8 cellular contexts compared by ENCODE assay signal in genomic region chr10:9331583-9332008, GRCh38.
DNase-seq lines count a peak whose midpoint lies in the region; ATAC-seq, FAIRE-seq and TF ChIP-seq lines count a peak whose summit lies in the region.

No MANE protein-coding gene starts in this region.

- H4K20me1 ChIP-seq in OCI-LY3 (ENCODE audit: insufficient read depth, low read length) (no peaks in the 10 kb centered on the region), H1 (replicated peaks in 1 of 2; ENCODE audit: control insufficient read depth in 1 of 2, insufficient read depth in 2 of 2, low read length in 2 of 2) (no peaks in the 10 kb centered on the region)

- H3K36me3 ChIP-seq in OCI-LY3 (replicated peaks; ENCODE audit: low read depth, low read length) (no peaks in the 10 kb centered on the region), H1 (ENCODE audit: control insufficient read depth in 2 of 4, insufficient read depth in 4 of 4, low read length in 3 of 4) (no peaks in the 10 kb centered on the region)

- no peaks in the 10 kb centered on the region for H3K23me2 ChIP-seq in H1 (ENCODE audit: low read depth, low read length)

- CTCF ChIA-PET in H1 (lab: Charles Lee; ENCODE audit: partially characterized antibody): interaction anchor here (0.6 to 3.2 kb wide), 20 partner anchors 9 to 1941 kb away, joined by 3 to 13 read pairs (median 3); no protein-coding TSS in a partner anchor

- no peaks in the 10 kb centered on the region for H3K79me2 ChIP-seq in OCI-LY3 (ENCODE audit: low read length)
- no peaks in the 10 kb centered on the region for H3K79me2 ChIP-seq in H1 (ENCODE audit: control insufficient read depth in 1 of 2, insufficient read depth in 2 of 2, low read length in 2 of 2)

- H3K79me1 ChIP-seq in H1 (ENCODE audit: low read depth, low read length): no peaks in the 10 kb centered on the region

- H3K9me3 Mint-ChIP-seq in activated T-helper 17 cell treated with anti-CD3 and anti-CD28 coated beads, Interleukin-2, amount 50 U/mL, for 72 hours: no peaks in the 10 kb centered on the region

- DNase-seq in AML-193 (lab: John Stamatoyannopoulos, UW) (peak; percentile 57 to 63), H1 (ENCODE audit: low read depth in 1 of 2, low spot score in 2 of 2) (no peak), midbrain (lab: John Stamatoyannopoulos, UW) (peak; percentile 26)
- DNase-seq in activated CD4-positive, CD25-positive, alpha-beta regulatory T cell (lab: John Stamatoyannopoulos, UW): no peak

- H2AK5ac ChIP-seq in H1 (ENCODE audit: low read depth, low read length): no peak overlapping the region

- H2BK15ac ChIP-seq in H1 (ENCODE audit: low read length): no peak overlapping the region

- no peaks in the 10 kb centered on the region for H3K27me3 ChIP-seq in OCI-LY3 (ENCODE audit: low read depth, low read length)
- H3K27me3 ChIP-seq in H1 (replicated peaks in 1 of 4; ENCODE audit: control insufficient read depth in 3 of 4, extremely low read depth in 1 of 4, insufficient read depth in 3 of 4, low read length in 3 of 4): no peaks in the 10 kb centered on the region

- no peak overlapping the region for H4K91ac ChIP-seq in H1 (replicated peaks; ENCODE audit: insufficient read length, low read length)

- H3K4me1 ChIP-seq in OCI-LY3 (ENCODE audit: low read length): no peaks in the 10 kb centered on the region
- H3K4me1 ChIP-seq in H1 (replicated peaks in 1 of 4; ENCODE audit: control insufficient read depth in 3 of 4, insufficient read depth in 4 of 4, low read length in 3 of 4): no peaks in the 10 kb centered on the region

- no peak overlapping the region for H2BK20ac ChIP-seq in H1 (ENCODE audit: low read length)

- 69% methylated on average over 3 of the region's 3 CpGs; no CpG with 5 or more reads in 1 of the 2 experiments for WGBS in H1 (ENCODE audit: extremely low coverage in 1 of 2, insufficient coverage in 1 of 2, insufficient read length in 1 of 2, insufficient replicate concordance in 2 of 2, low coverage in 1 of 2, low lambda C conversion rate in 2 of 2, missing lambda C conversion rate in 1 of 2), 2 experiments

- H3K4me3 ChIP-seq in OCI-LY3 (ENCODE audit: low read length): no peak overlapping the region
- no peak overlapping the region for H3K4me3 ChIP-seq in H1 (ENCODE audit: extremely low read depth in 1 of 4, insufficient read depth in 2 of 4, low read depth in 3 of 4, low read length in 4 of 4)

- no peak overlapping the region for H3K27ac Mint-ChIP-seq in activated T-helper 17 cell treated with anti-CD3 and anti-CD28 coated beads, Interleukin-2, amount 50 U/mL, for 72 hours

- peaks cover 28% of the 10 kb centered on the region for H3K27me3 Mint-ChIP-seq in activated T-helper 17 cell treated with anti-CD3 and anti-CD28 coated beads, Interleukin-2, amount 50 U/mL, for 72 hours

- no peak overlapping the region for H3K4me3 Mint-ChIP-seq in activated T-helper 17 cell treated with anti-CD3 and anti-CD28 coated beads, Interleukin-2, amount 50 U/mL, for 72 hours

- no peak overlapping the region for H3K18ac ChIP-seq in H1 (ENCODE audit: extremely low read depth, low read length)

- ATAC-seq in GM18505 (IDR thresholded peaks at IDR 0.05; ENCODE audit: unreplicated experiment) (peak; percentile 61), HG03135 (IDR thresholded peaks at IDR 0.05; ENCODE audit: unreplicated experiment) (peak; percentile 78)
- ATAC-seq in activated T-helper 17 cell treated with anti-CD3 and anti-CD28 coated beads, Interleukin-2, amount 50 U/mL, for 72 hours (replicated peaks): no peak

- H3K56ac ChIP-seq in H1 (replicated peaks; ENCODE audit: insufficient read length, low read depth, low read length): no peak overlapping the region

- peak; percentile 67 for TF ChIP-seq CTCF in OCI-LY3 (IDR thresholded peaks at IDR 0.05; ENCODE audit: low read depth, low read length)
- peak in 2 of 3 experiments; percentile 36 to 52; a peak in 2 of 4 replicates for TF ChIP-seq CTCF in H1 (IDR thresholded peaks at IDR 0.05; ENCODE audit: control extremely low read depth in 1 of 3, insufficient read depth in 1 of 3, low read depth in 1 of 3, low read length in 3 of 3)

- H3K36me3 Mint-ChIP-seq in activated T-helper 17 cell treated with anti-CD3 and anti-CD28 coated beads, Interleukin-2, amount 50 U/mL, for 72 hours (ENCODE audit: low read depth): no peaks in the 10 kb centered on the region

- H3K4ac ChIP-seq in H1 (replicated peaks; ENCODE audit: insufficient read length, low read depth, low read length): no peak overlapping the region

- H3K27ac ChIP-seq in OCI-LY3 (ENCODE audit: low read length): no peak overlapping the region
- H3K27ac ChIP-seq in H1 (ENCODE audit: low read depth, low read length): no peak overlapping the region

- no peak overlapping the region for H4K8ac ChIP-seq in H1 (ENCODE audit: extremely low read depth, insufficient read depth, low read length)

- H2BK12ac ChIP-seq in H1 (ENCODE audit: low read depth, low read length): no peak overlapping the region

- no peak overlapping the region for H3K23ac ChIP-seq in H1 (ENCODE audit: insufficient read length)

- no peak for FAIRE-seq in H1 (lab: Jason Lieb, UNC)

- no peak overlapping the region for H4K5ac ChIP-seq in H1 (ENCODE audit: insufficient read length, low read depth, low read length)

- POLR2A ChIA-PET in H1 (lab: Charles Lee; ENCODE audit: partially characterized antibody): no interaction called here

- no peak for TF ChIP-seq POLR2A in GM18505 (IDR thresholded peaks at IDR 0.05; ENCODE audit: borderline replicate concordance, extremely low read depth, insufficient read depth, insufficient read length)
- no peak for TF ChIP-seq POLR2A in H1 (IDR thresholded peaks at IDR 0.05; ENCODE audit: control extremely low read depth in 1 of 2, low read depth in 2 of 2, low read length in 2 of 2)

- H3K4me2 ChIP-seq in OCI-LY3 (ENCODE audit: low read length) (no peak overlapping the region), H1 (ENCODE audit: insufficient read depth in 1 of 2, low read depth in 2 of 2, low read length in 2 of 2) (no peak overlapping the region)

- no peak for TF ChIP-seq EP300 in H1 (IDR thresholded peaks at IDR 0.05; ENCODE audit: borderline replicate concordance in 1 of 2, low read depth in 2 of 2, low read length in 2 of 2)

- no peak overlapping the region for H2AFZ ChIP-seq in OCI-LY3 (ENCODE audit: low read depth, low read length)
- H2AFZ ChIP-seq in H1 (ENCODE audit: low read length): no peak overlapping the region

- H3K9me3 ChIP-seq in OCI-LY3 (ENCODE audit: insufficient read depth, low read length): no peaks in the 10 kb centered on the region
- peaks cover 3% of the 10 kb centered on the region in 2 experiments; a peak in 1 of 4 replicates for H3K9me3 ChIP-seq in H1 (ENCODE audit: insufficient read depth in 2 of 2, low read depth in 1 of 2, low read length in 1 of 2)

- no peaks in the 10 kb centered on the region for H3K4me1 Mint-ChIP-seq in activated T-helper 17 cell treated with anti-CD3 and anti-CD28 coated beads, Interleukin-2, amount 50 U/mL, for 72 hours

- H3K9ac ChIP-seq in OCI-LY3 (ENCODE audit: low read length) (no peak overlapping the region), H1 (replicated peaks in 1 of 4; ENCODE audit: extremely low read depth in 1 of 4, low read depth in 3 of 4, low read length in 3 of 4) (no peak overlapping the region)

- H3K14ac ChIP-seq in H1 (ENCODE audit: insufficient read length): no peak overlapping the region

- H2BK5ac ChIP-seq in H1 (ENCODE audit: low read depth, low read length): no peak overlapping the region

- H2BK120ac ChIP-seq in H1 (replicated peaks; ENCODE audit: low read depth, low read length): no peak overlapping the region

- peak; percentile 76 to 79 for TF ChIP-seq RAD21 in H1 (IDR thresholded peaks at IDR 0.05 in 1 of 2, conservative IDR thresholded peaks at IDR 0.05 in 1 of 2; ENCODE audit: low read depth in 2 of 2, low read length in 2 of 2)

TF ChIP-seq in H1, 55 proteins besides CTCF, POLR2A, EP300 and RAD21:
- TF ChIP-seq BACH1 (IDR thresholded peaks at IDR 0.05; ENCODE audit: low read length): peak; percentile 96
- TF ChIP-seq ZNF274 (IDR thresholded peaks at IDR 0.05; ENCODE audit: borderline replicate concordance, extremely low read depth, low read length): no peak
- peak; percentile 100 for TF ChIP-seq MAFK (IDR thresholded peaks at IDR 0.05; ENCODE audit: low read depth, low read length)
- no peak for TF ChIP-seq RBBP5 (IDR thresholded peaks at IDR 0.05; ENCODE audit: borderline replicate concordance, low read depth, low read length)

Comparison
In these comparisons a context has a peak if more than half of its experiments do, and no peak if none do; other contexts are left out.
1. DNase-seq: peak in AML-193 (2 of 2) and midbrain (single experiment); none in H1 (0 of 2) and activated CD4-positive, CD25-positive, alpha-beta regulatory T cell (0 of 4).